Comparison of ENCODE assay signal across 8 cellular contexts in the genomic region with DNA sequence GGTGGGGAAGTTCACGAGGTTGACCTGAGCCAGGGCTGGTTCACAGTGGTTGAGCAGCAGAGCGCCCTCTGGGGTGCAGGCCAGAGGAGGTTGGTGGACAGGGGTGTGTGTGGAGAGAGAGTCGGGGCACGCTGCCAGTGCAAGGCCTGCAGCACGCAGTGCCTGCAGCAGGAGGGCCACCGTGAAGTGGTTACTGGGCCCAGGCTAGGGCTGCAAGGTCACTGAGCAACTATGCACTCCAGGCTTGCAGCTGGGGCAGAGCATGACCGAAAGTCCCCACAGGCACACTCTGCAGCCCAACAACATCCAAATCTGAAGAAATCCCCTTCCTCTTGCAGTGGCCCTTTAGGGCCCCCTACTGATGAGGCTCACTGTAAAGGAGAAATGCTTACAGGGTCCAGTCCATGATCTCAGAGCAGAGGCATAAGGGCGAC.
A peak's percentile ranks its signal among the peaks of the same experiment; 100 is the strongest.
DNase-seq lines count a peak whose midpoint lies in the region; ATAC-seq and TF ChIP-seq lines count a peak whose summit lies in the region.

No MANE protein-coding gene starts in this region.

- intact Hi-C loops in right lobe of liver (cut with DNase I) (no loop called here), ovary (cut with DNase I) (loop anchor here in 1 of 4 donors (10.0 kb wide), 1 partner anchor 254 kb away; the partner anchor contains the start of gene PITPNC1)

- TF ChIP-seq EP300 in ovary (IDR thresholded peaks at IDR 0.05), result no peak

- H3K4me1 Mint-ChIP-seq in activated T-helper 17 cell treated with anti-CD3 and anti-CD28 coated beads, Interleukin-2, amount 50 U/mL, for 72 hours, result no peaks in the 10 kb centered on the region

- H3K27me3 Mint-ChIP-seq in activated T-helper 17 cell treated with anti-CD3 and anti-CD28 coated beads, Interleukin-2, amount 50 U/mL, for 72 hours, result no peaks in the 10 kb centered on the region

- no peak for TF ChIP-seq POLR2A in right lobe of liver (IDR thresholded peaks at IDR 0.05)
- TF ChIP-seq POLR2A in ovary (IDR thresholded peaks at IDR 0.05), result no peak

- H3K27ac Mint-ChIP-seq in activated T-helper 17 cell treated with anti-CD3 and anti-CD28 coated beads, Interleukin-2, amount 50 U/mL, for 72 hours, result peak overlapping the region; percentile 14

- H3K4me3 ChIP-seq in GM12864 (ENCODE audit: low read depth, low read length), result no peak overlapping the region
- H3K4me3 ChIP-seq in right lobe of liver, result no peak overlapping the region
- no peak overlapping the region for H3K4me3 ChIP-seq in ovary

- H3K27ac ChIP-seq in right lobe of liver (no peak overlapping the region), ovary (no peak overlapping the region)

- 83% methylated on average over 1 of the region's 8 CpGs for WGBS in right lobe of liver (ENCODE audit: insufficient coverage, low coverage, low lambda C conversion rate, missing lambda C conversion rate)
- WGBS in ovary, 3 donors, result 83 to 87% (median 86%) methylated on average over 8 of the region's 8 CpGs

- ATAC-seq in HG02678 (IDR thresholded peaks at IDR 0.05; ENCODE audit: unreplicated experiment), result peak; percentile 48
- ATAC-seq in activated T-helper 17 cell treated with anti-CD3 and anti-CD28 coated beads, Interleukin-2, amount 50 U/mL, for 72 hours (replicated peaks), result peak; percentile 23
- peak; percentile 29 to 40 (median 34) for ATAC-seq in right lobe of liver

- DNase-seq in GM12864 (ENCODE audit: low read depth) (no peak), right lobe of liver (peak in 1 of 3 donors; percentile 50), ovary (no peak), mucosa of gallbladder (ENCODE audit: low spot score) (no peak), SW480 (ENCODE audit: low spot score) (no peak), retina (no peak)

- H3K36me3 Mint-ChIP-seq in activated T-helper 17 cell treated with anti-CD3 and anti-CD28 coated beads, Interleukin-2, amount 50 U/mL, for 72 hours (ENCODE audit: low read depth), result peaks cover 22% of the 10 kb centered on the region

- H3K4me1 ChIP-seq in right lobe of liver (no peaks in the 10 kb centered on the region), ovary (ENCODE audit: insufficient read depth) (no peaks in the 10 kb centered on the region)

- H3K36me3 ChIP-seq in right lobe of liver (peaks cover 0 to 4% (median 0%) of the 10 kb centered on the region in 4 donors), ovary (no peaks in the 10 kb centered on the region)

- H3K9me3 Mint-ChIP-seq in activated T-helper 17 cell treated with anti-CD3 and anti-CD28 coated beads, Interleukin-2, amount 50 U/mL, for 72 hours, result no peaks in the 10 kb centered on the region

- no peak overlapping the region for H3K4me3 Mint-ChIP-seq in activated T-helper 17 cell treated with anti-CD3 and anti-CD28 coated beads, Interleukin-2, amount 50 U/mL, for 72 hours

- H3K27me3 ChIP-seq in right lobe of liver (no peaks in the 10 kb centered on the region), ovary (no peaks in the 10 kb centered on the region)

- H3K9me3 ChIP-seq in right lobe of liver, result no peaks in the 10 kb centered on the region
- H3K9me3 ChIP-seq in ovary, result no peaks in the 10 kb centered on the region

- TF ChIP-seq CTCF in GM12864 (IDR thresholded peaks at IDR 0.05; ENCODE audit: low read depth, low read length, missing control alignments) (peak; percentile 45), right lobe of liver (IDR thresholded peaks at IDR 0.05) (no peak), ovary (IDR thresholded peaks at IDR 0.05) (no peak)
